1 cellular context compared by ENCODE assay signal in the genomic region with DNA sequence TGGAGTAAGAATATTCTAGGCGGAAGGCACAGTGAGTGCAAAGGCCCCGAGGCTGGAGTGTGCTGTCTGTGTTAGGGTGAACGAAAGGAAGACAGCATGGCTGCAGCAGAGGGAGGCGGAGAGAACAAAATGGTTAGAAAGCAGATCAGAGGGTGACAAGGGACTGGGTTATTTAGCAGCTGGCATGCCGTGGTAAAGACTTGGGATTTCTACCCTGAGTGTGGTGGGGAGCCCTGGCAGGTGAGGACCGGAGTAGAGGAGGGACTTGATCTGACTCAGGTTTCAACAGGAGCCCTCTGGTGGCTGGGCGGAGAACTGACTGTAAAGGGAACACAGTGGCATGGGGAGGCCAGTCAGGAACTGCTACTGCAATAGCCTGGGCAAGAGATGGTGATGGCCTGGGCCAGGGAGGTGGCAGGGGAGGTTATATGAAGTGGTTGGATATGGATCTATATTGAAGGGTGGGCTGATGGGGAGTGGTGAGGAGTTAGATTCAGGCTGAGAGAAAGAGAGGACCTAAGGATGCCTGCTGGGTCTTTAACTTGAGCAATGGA.
A peak's percentile ranks its signal among the peaks of the same experiment; 100 is the strongest.
TF ChIP-seq lines count a peak whose summit lies in the region.

No MANE protein-coding gene starts in this region.

TF ChIP-seq in K562, 482 proteins besides CTCF, POLR2A, EP300 and RAD21 (continued from another document and continues in another):
- TF ChIP-seq, protein P1, sequence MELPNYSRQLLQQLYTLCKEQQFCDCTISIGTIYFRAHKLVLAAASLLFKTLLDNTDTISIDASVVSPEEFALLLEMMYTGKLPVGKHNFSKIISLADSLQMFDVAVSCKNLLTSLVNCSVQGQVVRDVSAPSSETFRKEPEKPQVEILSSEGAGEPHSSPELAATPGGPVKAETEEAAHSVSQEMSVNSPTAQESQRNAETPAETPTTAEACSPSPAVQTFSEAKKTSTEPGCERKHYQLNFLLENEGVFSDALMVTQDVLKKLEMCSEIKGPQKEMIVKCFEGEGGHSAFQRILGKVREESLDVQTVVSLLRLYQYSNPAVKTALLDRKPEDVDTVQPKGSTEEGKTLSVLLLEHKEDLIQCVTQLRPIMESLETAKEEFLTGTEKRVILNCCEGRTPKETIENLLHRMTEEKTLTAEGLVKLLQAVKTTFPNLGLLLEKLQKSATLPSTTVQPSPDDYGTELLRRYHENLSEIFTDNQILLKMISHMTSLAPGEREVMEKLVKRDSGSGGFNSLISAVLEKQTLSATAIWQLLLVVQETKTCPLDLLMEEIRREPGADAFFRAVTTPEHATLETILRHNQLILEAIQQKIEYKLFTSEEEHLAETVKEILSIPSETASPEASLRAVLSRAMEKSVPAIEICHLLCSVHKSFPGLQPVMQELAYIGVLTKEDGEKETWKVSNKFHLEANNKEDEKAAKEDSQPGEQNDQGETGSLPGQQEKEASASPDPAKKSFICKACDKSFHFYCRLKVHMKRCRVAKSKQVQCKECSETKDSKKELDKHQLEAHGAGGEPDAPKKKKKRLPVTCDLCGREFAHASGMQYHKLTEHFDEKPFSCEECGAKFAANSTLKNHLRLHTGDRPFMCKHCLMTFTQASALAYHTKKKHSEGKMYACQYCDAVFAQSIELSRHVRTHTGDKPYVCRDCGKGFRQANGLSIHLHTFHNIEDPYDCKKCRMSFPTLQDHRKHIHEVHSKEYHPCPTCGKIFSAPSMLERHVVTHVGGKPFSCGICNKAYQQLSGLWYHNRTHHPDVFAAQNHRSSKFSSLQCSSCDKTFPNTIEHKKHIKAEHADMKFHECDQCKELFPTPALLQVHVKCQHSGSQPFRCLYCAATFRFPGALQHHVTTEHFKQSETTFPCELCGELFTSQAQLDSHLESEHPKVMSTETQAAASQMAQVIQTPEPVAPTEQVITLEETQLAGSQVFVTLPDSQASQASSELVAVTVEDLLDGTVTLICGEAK (IDR thresholded peaks at IDR 0.05): no peak
- TF ChIP-seq, protein P1 (CRISPR knock-in tag; IDR thresholded peaks at IDR 0.05): no peak
- 0 out of 2 replicates have a peak, but pooled peaks have one; percentile 32 for TF ChIP-seq PHF21A (IDR thresholded peaks at IDR 0.05; ENCODE audit: borderline replicate concordance, low read depth)
- no peak for TF ChIP-seq TAF15 (IDR thresholded peaks at IDR 0.05; ENCODE audit: low read depth, low read length)
- TF ChIP-seq PPARD (CRISPR knock-in tag; IDR thresholded peaks at IDR 0.05): no peak
- TF ChIP-seq, protein P2, sequence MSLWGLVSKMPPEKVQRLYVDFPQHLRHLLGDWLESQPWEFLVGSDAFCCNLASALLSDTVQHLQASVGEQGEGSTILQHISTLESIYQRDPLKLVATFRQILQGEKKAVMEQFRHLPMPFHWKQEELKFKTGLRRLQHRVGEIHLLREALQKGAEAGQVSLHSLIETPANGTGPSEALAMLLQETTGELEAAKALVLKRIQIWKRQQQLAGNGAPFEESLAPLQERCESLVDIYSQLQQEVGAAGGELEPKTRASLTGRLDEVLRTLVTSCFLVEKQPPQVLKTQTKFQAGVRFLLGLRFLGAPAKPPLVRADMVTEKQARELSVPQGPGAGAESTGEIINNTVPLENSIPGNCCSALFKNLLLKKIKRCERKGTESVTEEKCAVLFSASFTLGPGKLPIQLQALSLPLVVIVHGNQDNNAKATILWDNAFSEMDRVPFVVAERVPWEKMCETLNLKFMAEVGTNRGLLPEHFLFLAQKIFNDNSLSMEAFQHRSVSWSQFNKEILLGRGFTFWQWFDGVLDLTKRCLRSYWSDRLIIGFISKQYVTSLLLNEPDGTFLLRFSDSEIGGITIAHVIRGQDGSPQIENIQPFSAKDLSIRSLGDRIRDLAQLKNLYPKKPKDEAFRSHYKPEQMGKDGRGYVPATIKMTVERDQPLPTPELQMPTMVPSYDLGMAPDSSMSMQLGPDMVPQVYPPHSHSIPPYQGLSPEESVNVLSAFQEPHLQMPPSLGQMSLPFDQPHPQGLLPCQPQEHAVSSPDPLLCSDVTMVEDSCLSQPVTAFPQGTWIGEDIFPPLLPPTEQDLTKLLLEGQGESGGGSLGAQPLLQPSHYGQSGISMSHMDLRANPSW (CRISPR knock-in tag; IDR thresholded peaks at IDR 0.05): no peak; the same call in 1 of the 2 replicates
- TF ChIP-seq HINFP (tag; conservative IDR thresholded peaks at IDR 0.05; ENCODE audit: low read depth): 0 out of 2 replicates have a peak, but pooled peaks have one; percentile 40
- no peak for TF ChIP-seq ZC3H11A (IDR thresholded peaks at IDR 0.05; ENCODE audit: low read depth, low read length)
- no peak for TF ChIP-seq ZBTB43 (CRISPR knock-in tag; IDR thresholded peaks at IDR 0.05)
- peak; percentile 61 for TF ChIP-seq STAG1 (CRISPR knock-in tag; IDR thresholded peaks at IDR 0.05; ENCODE audit: borderline replicate concordance)
- no peak for TF ChIP-seq PRPF4 (IDR thresholded peaks at IDR 0.05; ENCODE audit: insufficient read depth, low read depth, low read length, poor library complexity, severe bottlenecking)
- TF ChIP-seq NELFE (IDR thresholded peaks at IDR 0.05; ENCODE audit: insufficient read depth, insufficient read length): no peak
- TF ChIP-seq NR2C1 (IDR thresholded peaks at IDR 0.05): no peak; the same call in 1 of the 2 replicates
- peak; percentile 49 for TF ChIP-seq NR2C1 (tag; IDR thresholded peaks at IDR 0.05)
- TF ChIP-seq TEAD2 (tag; IDR thresholded peaks at IDR 0.05): no peak
- TF ChIP-seq SREBF2 (CRISPR knock-in tag; IDR thresholded peaks at IDR 0.05): no peak
- TF ChIP-seq E2F6 (IDR thresholded peaks at IDR 0.05; ENCODE audit: borderline replicate concordance in 1 of 2, extremely low read depth in 1 of 2, insufficient read depth in 1 of 2, insufficient read length in 1 of 2, low read depth in 1 of 2, low read length in 1 of 2, poor library complexity in 1 of 2, severe bottlenecking in 1 of 2): no peak
- no peak for TF ChIP-seq MEIS2 (IDR thresholded peaks at IDR 0.05; ENCODE audit: partially characterized antibody)
- TF ChIP-seq, protein P3, sequence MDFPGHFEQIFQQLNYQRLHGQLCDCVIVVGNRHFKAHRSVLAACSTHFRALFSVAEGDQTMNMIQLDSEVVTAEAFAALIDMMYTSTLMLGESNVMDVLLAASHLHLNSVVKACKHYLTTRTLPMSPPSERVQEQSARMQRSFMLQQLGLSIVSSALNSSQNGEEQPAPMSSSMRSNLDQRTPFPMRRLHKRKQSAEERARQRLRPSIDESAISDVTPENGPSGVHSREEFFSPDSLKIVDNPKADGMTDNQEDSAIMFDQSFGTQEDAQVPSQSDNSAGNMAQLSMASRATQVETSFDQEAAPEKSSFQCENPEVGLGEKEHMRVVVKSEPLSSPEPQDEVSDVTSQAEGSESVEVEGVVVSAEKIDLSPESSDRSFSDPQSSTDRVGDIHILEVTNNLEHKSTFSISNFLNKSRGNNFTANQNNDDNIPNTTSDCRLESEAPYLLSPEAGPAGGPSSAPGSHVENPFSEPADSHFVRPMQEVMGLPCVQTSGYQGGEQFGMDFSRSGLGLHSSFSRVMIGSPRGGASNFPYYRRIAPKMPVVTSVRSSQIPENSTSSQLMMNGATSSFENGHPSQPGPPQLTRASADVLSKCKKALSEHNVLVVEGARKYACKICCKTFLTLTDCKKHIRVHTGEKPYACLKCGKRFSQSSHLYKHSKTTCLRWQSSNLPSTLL (IDR thresholded peaks at IDR 0.05): no peak; the same call in 1 of the 2 replicates
- TF ChIP-seq ETV1 (tag; conservative IDR thresholded peaks at IDR 0.05; ENCODE audit: low read depth): no peak; the same call in 1 of the 2 replicates
- TF ChIP-seq NUFIP1 (IDR thresholded peaks at IDR 0.05; ENCODE audit: partially characterized antibody): peak; percentile 88
- TF ChIP-seq MAX (CRISPR knock-in tag; IDR thresholded peaks at IDR 0.05): peak; percentile 45; the same call in 1 of the 2 replicates
- TF ChIP-seq, protein P4, sequence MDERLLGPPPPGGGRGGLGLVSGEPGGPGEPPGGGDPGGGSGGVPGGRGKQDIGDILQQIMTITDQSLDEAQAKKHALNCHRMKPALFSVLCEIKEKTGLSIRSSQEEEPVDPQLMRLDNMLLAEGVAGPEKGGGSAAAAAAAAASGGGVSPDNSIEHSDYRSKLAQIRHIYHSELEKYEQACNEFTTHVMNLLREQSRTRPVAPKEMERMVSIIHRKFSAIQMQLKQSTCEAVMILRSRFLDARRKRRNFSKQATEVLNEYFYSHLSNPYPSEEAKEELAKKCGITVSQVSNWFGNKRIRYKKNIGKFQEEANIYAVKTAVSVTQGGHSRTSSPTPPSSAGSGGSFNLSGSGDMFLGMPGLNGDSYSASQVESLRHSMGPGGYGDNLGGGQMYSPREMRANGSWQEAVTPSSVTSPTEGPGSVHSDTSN (CRISPR knock-in tag; IDR thresholded peaks at IDR 0.05; ENCODE audit: low read depth): no peak
- TF ChIP-seq, protein P4 (tag; conservative IDR thresholded peaks at IDR 0.05; ENCODE audit: low read depth): no peak
- TF ChIP-seq PHB (CRISPR knock-in tag; IDR thresholded peaks at IDR 0.05): no peak
- TF ChIP-seq E2F5 (CRISPR knock-in tag; IDR thresholded peaks at IDR 0.05): no peak
- TF ChIP-seq, protein P5, sequence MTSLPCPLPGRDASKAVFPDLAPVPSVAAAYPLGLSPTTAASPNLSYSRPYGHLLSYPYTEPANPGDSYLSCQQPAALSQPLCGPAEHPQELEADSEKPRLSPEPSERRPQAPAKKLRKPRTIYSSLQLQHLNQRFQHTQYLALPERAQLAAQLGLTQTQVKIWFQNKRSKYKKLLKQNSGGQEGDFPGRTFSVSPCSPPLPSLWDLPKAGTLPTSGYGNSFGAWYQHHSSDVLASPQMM (CRISPR knock-in tag; IDR thresholded peaks at IDR 0.05): no peak
- no peak for TF ChIP-seq GABPB2 (CRISPR knock-in tag; conservative IDR thresholded peaks at IDR 0.05)
- peak; percentile 98 for TF ChIP-seq DMBX1 (CRISPR knock-in tag; IDR thresholded peaks at IDR 0.05; ENCODE audit: borderline replicate concordance)
- TF ChIP-seq HMG20B (CRISPR knock-in tag; IDR thresholded peaks at IDR 0.05): no peak
- no peak for TF ChIP-seq SREBF1 (IDR thresholded peaks at IDR 0.05; ENCODE audit: borderline replicate concordance, low read depth, low read length)
